In the genomic region with DNA sequence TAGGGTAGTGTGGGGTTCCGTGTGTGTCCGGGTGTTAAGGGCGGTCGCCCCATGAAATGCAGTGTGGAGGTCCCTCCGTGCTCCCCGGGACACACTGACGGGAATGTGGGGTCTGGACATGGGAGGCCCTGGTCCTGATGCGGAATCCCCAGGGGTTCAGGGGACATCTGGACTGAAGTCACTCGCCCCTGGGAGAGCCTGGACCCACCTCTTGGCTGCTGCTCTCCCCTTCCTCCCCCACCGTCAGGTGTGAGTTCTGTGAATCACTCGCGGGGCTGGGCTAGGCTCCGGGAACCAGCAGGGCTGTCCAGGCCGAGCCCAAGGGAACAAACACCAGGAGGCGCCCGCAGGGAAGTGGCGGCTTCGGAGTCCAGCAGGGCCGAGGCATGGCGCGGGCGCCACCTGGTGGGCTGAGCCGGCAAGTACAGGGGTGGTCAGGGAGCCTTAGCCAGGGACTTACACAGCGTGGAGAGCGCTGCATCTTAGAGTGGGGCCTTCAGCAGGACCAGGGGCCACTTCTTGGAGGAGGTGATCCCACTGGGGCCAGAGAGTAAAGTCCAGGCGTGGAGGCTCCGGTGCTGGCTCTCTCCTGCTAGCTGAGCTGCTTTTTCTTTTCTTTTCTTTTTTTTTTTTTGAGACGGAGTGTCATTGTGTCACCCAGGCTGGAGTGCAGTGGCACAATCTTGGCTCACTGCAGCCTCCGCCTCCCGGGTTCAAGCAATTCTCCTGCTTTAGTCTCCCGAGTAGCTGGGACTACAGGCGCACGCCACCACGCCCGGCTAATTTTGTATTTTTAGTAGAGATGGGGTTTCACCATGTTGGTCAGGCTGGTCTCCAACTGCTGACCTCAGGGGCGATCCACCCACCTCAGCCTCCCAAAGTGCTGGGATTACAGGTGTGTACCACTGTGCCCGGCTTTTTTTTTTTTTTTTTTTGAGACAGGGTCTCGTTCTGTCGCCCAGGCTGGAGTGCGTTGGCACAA, we compare ENCODE assay signal across 8 cellular contexts. TPM values are rescaled to one million over a fixed set of nuclear protein-coding genes. Genes with fewer than 3 reads are reported as not detected.
DNase-seq lines count a peak whose midpoint lies in the region; ATAC-seq and TF ChIP-seq lines count a peak whose summit lies in the region.

No MANE protein-coding gene starts in this region.

- H3K4me3 Mint-ChIP-seq in activated CD4-positive, alpha-beta T cell treated with anti-CD3 and anti-CD28 coated beads for 36 hours = no peak overlapping the region

- peaks cover 10% of the 10 kb centered on the region for H3K27me3 Mint-ChIP-seq in activated CD4-positive, alpha-beta T cell treated with anti-CD3 and anti-CD28 coated beads for 36 hours

- POLR2A ChIA-PET in activated CD4-positive, alpha-beta T cell treated with anti-CD3 and anti-CD28 coated beads for 36 hours (lab: Charles Lee) = no interaction called here

- peak; percentile 55 for DNase-seq in AG09309 (ENCODE audit: low read depth)
- peak; percentile 78 for DNase-seq in NCI-H460 (ENCODE audit: extremely low read depth, low read depth)
- DNase-seq in activated CD4-positive, alpha-beta T cell treated with anti-CD3 and anti-CD28 coated beads for 36 hours = peak; percentile 94
- peak; percentile 87 for DNase-seq in cerebellum (ENCODE audit: low spot score)
- peak; percentile 96 for DNase-seq in left kidney (ENCODE audit: low read depth, low spot score)
- peak; percentile 86 for DNase-seq in stimulated activated CD4-positive, alpha-beta T cell treated with anti-CD3 and anti-CD28 coated beads, Interleukin-4, amount 100 ng/mL, for 1 hour

- no peaks in the 10 kb centered on the region for H3K36me3 Mint-ChIP-seq in activated CD4-positive, alpha-beta T cell treated with anti-CD3 and anti-CD28 coated beads for 36 hours (ENCODE audit: low read depth)

- CTCF ChIA-PET in activated CD4-positive, alpha-beta T cell treated with anti-CD3 and anti-CD28 coated beads for 36 hours (lab: Charles Lee) = interaction anchor here (0.6 to 1.5 kb wide), 11 partner anchors 10 to 417 kb away, joined by 3 to 5 read pairs (median 3); no protein-coding TSS in a partner anchor

- TF ChIP-seq CTCF in AG09309 (IDR thresholded peaks at IDR 0.05; ENCODE audit: control insufficient read depth, insufficient read depth, low read depth, low read length, missing control alignments) = peak; percentile 100

- no peak overlapping the region for H3K27ac Mint-ChIP-seq in activated CD4-positive, alpha-beta T cell treated with anti-CD3 and anti-CD28 coated beads for 36 hours

- ATAC-seq in GM18873 (IDR thresholded peaks at IDR 0.05; ENCODE audit: low FRiP score, unreplicated experiment) (peak; percentile 68), HG03432 (IDR thresholded peaks at IDR 0.05; ENCODE audit: unreplicated experiment) (peak; percentile 82)
- ATAC-seq in activated CD4-positive, alpha-beta T cell treated with anti-CD3 and anti-CD28 coated beads for 36 hours = peak; percentile 95

- intact Hi-C loops in activated CD4-positive, alpha-beta T cell treated with anti-CD3 and anti-CD28 coated beads for 36 hours (cut with DNase I, micrococcal nuclease) = loop anchor here (1.0 to 5.0 kb wide), 6 partner anchors 26 to 211 kb away; a partner anchor contains a TSS

- peaks cover 6% of the 10 kb centered on the region for H3K4me1 Mint-ChIP-seq in activated CD4-positive, alpha-beta T cell treated with anti-CD3 and anti-CD28 coated beads for 36 hours

- H3K4me3 ChIP-seq in AG09309 (ENCODE audit: control insufficient read depth, low read depth, low read length) = no peak overlapping the region

- no peaks in the 10 kb centered on the region for H3K9me3 Mint-ChIP-seq in activated CD4-positive, alpha-beta T cell treated with anti-CD3 and anti-CD28 coated beads for 36 hours (ENCODE audit: low read depth)

RNA-seq across cellular contexts. Expression of a gene that starts 20.1 kb away (rescaled TPM):
- total RNA-seq in NCI-H460 (2014; rRNA removed; shearing (Covaris generic)) = 6.6 and 8.2 TPM in 2 replicates
- polyA plus RNA-seq in NCI-H460 (2014; cell fraction: nucleus; rRNA removed) = 3.5 and 10.1 TPM in 2 replicates
- total RNA-seq in activated CD4-positive, alpha-beta T cell treated with anti-CD3 and anti-CD28 coated beads for 36 hours = 1 to 10 TPM in 1 of 2 experiments, under 1 TPM in 1; 0.60 to 1.0 TPM
- 9.5 TPM for total RNA-seq in cerebellum
